8 cellular contexts compared by ENCODE assay signal in genomic region chr18:36757081-36757480, GRCh38.
DNase-seq lines count a peak whose midpoint lies in the region; ATAC-seq and TF ChIP-seq lines count a peak whose summit lies in the region.

No MANE protein-coding gene starts in this region.

- peak; percentile 79 for TF ChIP-seq CTCF in MCF 10A (IDR thresholded peaks at IDR 0.05; ENCODE audit: unreplicated experiment)

- CTCF ChIA-PET in MCF 10A (lab: Yijun Ruan, JAX) = interaction anchor here (0.5 to 6.6 kb wide), 29 partner anchors 8 to 1236 kb away, joined by 3 to 135 read pairs (median 4); partner anchors contain the start of gene MOCOS

- peak; percentile 43 to 46 for DNase-seq in SHP77 (lab: John Stamatoyannopoulos, UW)
- DNase-seq in SHP77 treated with DMSO at 0.1 percent for 48 hours (lab: John Stamatoyannopoulos, UW) = no peak
- peak; percentile 48 for DNase-seq in NCI-H2171 treated with DMSO at 0.1 percent for 48 hours (lab: John Stamatoyannopoulos, UW)
- DNase-seq in MCF 10A (ENCODE audit: unreplicated experiment) = peak; percentile 70
- peak; percentile 25 for DNase-seq in kidney glomerular epithelial cell (lab: John Stamatoyannopoulos, UW)
- DNase-seq in activated effector memory CD4-positive, alpha-beta T cell treated with Interleukin-2 at 50 U/mL for 16 hours = no peak

- POLR2A ChIA-PET in MCF 10A (lab: Yijun Ruan, JAX) = interaction anchor here (0.7 to 1.8 kb wide), 3 partner anchors 69 to 659 kb away, joined by 4 to 8 read pairs (median 4); no protein-coding TSS in a partner anchor

- no peak overlapping the region for H3K27ac Mint-ChIP-seq in MCF 10A (ENCODE audit: low read depth, unreplicated experiment)

- BruUV-seq in MCF 10A (replicated peaks; lab: Mats Ljungman, UMichigan) = no TSS peak

- ATAC-seq in HG03025 (IDR thresholded peaks at IDR 0.05; ENCODE audit: low FRiP score, unreplicated experiment) (no peak), HG03432 (IDR thresholded peaks at IDR 0.05; ENCODE audit: unreplicated experiment) (no peak)

- no peaks in the 10 kb centered on the region for H3K9me3 Mint-ChIP-seq in MCF 10A (ENCODE audit: unreplicated experiment)

- H3K4me3 Mint-ChIP-seq in MCF 10A (ENCODE audit: unreplicated experiment) = no peak overlapping the region

- no peaks in the 10 kb centered on the region for H3K36me3 Mint-ChIP-seq in MCF 10A (ENCODE audit: insufficient read depth, unreplicated experiment)

- intact Hi-C loops in MCF 10A (cut with micrococcal nuclease) = loop anchor here (1.0 to 10.0 kb wide), 7 partner anchors 69 to 1000 kb away; no protein-coding TSS in a partner anchor

- peaks cover 11% of the 10 kb centered on the region for H3K4me1 Mint-ChIP-seq in MCF 10A (ENCODE audit: insufficient read depth, unreplicated experiment)

- H3K27me3 Mint-ChIP-seq in MCF 10A (ENCODE audit: insufficient read depth, unreplicated experiment) = no peaks in the 10 kb centered on the region

Comparison
In these comparisons a context has a peak if more than half of its experiments do, and no peak if none do; other contexts are left out.
1. DNase-seq: peak in SHP77 (2 of 2), NCI-H2171 treated with DMSO at 0.1 percent for 48 hours (single experiment), MCF 10A (single experiment) and kidney glomerular epithelial cell (single experiment); none in SHP77 treated with DMSO at 0.1 percent for 48 hours (single experiment) and activated effector memory CD4-positive, alpha-beta T cell treated with Interleukin-2 at 50 U/mL for 16 hours (single experiment).